In the genomic region with DNA sequence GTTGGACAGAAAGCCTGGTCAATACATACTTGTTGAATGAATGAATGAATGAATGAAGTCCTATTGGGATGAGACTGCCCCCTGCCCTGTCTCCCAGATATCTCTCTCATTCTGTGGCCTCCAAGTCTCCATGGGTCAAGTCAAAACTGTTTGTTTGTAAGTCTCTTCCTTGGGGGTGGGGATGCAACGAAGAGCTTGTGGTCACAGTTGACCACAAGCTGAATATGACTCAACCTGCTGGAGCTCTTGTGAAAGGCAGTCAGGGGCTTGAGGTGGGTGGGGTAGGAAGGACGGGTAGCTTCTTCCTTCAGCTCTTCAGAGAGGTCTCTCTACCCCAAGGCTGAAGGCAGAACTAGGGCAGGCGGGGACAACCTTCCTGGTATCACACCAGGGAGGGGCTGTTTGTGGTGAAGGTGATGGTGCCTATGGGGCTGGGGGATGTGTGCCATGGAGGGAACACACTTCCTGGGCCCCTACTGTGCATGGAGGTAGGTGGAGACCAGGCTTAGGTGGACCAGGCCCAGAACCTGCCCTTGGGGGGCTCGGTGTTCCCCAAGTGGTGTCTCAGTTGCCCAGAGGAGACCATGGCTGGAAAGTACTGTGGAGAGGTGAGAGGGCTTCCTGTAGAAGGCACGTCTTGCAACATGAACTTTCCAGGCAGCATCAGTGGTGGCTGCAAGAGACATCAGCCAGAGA, we compare ENCODE assay signal across 8 cellular contexts. TPM values are rescaled to one million over a fixed set of nuclear protein-coding genes. Genes with fewer than 3 reads are reported as not detected.
DNase-seq lines count a peak whose midpoint lies in the region; ATAC-seq and TF ChIP-seq lines count a peak whose summit lies in the region.

No MANE protein-coding gene starts in this region.

- H3K9me3 Mint-ChIP-seq in activated CD4-positive, alpha-beta T cell treated with anti-CD3 and anti-CD28 coated beads for 36 hours (ENCODE audit: low read depth) = no peaks in the 10 kb centered on the region

- H3K79me2 ChIP-seq in osteoblast (ENCODE audit: insufficient read depth, low read length) = no peaks in the 10 kb centered on the region

- peak; percentile 82 for ATAC-seq in GM19438 (IDR thresholded peaks at IDR 0.05; ENCODE audit: low read depth, unreplicated experiment)
- ATAC-seq in activated CD4-positive, alpha-beta T cell treated with anti-CD3 and anti-CD28 coated beads for 36 hours = peak; percentile 79
- no peak for ATAC-seq in GM21717 (IDR thresholded peaks at IDR 0.05; ENCODE audit: unreplicated experiment)

- no peaks in the 10 kb centered on the region for H3K36me3 Mint-ChIP-seq in activated CD4-positive, alpha-beta T cell treated with anti-CD3 and anti-CD28 coated beads for 36 hours (ENCODE audit: low read depth)

- H3K27ac Mint-ChIP-seq in activated CD4-positive, alpha-beta T cell treated with anti-CD3 and anti-CD28 coated beads for 36 hours = peak overlapping the region; percentile 88

- no peaks in the 10 kb centered on the region for H4K20me1 ChIP-seq in osteoblast (ENCODE audit: insufficient read depth, low read length)

- no peaks in the 10 kb centered on the region for H3K36me3 ChIP-seq in osteoblast (ENCODE audit: insufficient read depth, low read length)

- peaks cover 60% of the 10 kb centered on the region for H3K4me1 Mint-ChIP-seq in activated CD4-positive, alpha-beta T cell treated with anti-CD3 and anti-CD28 coated beads for 36 hours

- H3K4me3 Mint-ChIP-seq in activated CD4-positive, alpha-beta T cell treated with anti-CD3 and anti-CD28 coated beads for 36 hours = peak overlapping the region; percentile 27

- H3K27ac ChIP-seq in AG04450 (ENCODE audit: low read depth, low read length) (peak overlapping the region; percentile 31), osteoblast (ENCODE audit: low read depth, low read length) (no peak overlapping the region)

- H3K4me2 ChIP-seq in osteoblast (ENCODE audit: insufficient read depth, low read length) = peak overlapping the region; percentile 52

- H3K9me3 ChIP-seq in AG04450 (ENCODE audit: control insufficient read depth, insufficient read depth, low read length) (no peaks in the 10 kb centered on the region; the same call in 1 of the 2 replicates), osteoblast (ENCODE audit: low read depth, low read length) (no peaks in the 10 kb centered on the region)

- DNase-seq in AG04450 (ENCODE audit: low read depth, low spot score) (peak; percentile 90), epidermal melanocyte (ENCODE audit: insufficient read length, low spot score) (peak; percentile 69), osteoblast (ENCODE audit: insufficient read length, low spot score, missing footprints) (peak; percentile 97), NCI-H1417 treated with DMSO at 0.1 percent for 48 hours (lab: John Stamatoyannopoulos, UW) (no peak)
- DNase-seq in Jurkat, Clone E6-1 (ENCODE audit: low read depth, low spot score) = peak; percentile 82
- DNase-seq in activated CD4-positive, alpha-beta T cell treated with anti-CD3 and anti-CD28 coated beads for 36 hours = peak; percentile 79

- H3K4me1 ChIP-seq in osteoblast (ENCODE audit: insufficient read depth, low read length) = peaks cover 19% of the 10 kb centered on the region

- no peaks in the 10 kb centered on the region for H3K27me3 ChIP-seq in AG04450 (ENCODE audit: control insufficient read depth, insufficient read depth, low read length)
- no peaks in the 10 kb centered on the region for H3K27me3 ChIP-seq in osteoblast (ENCODE audit: insufficient read depth, low read length)

- POLR2A ChIA-PET in AG04450 (lab: Yijun Ruan, JAX) = interaction anchor here (0.5 to 1.0 kb wide), 5 partner anchors 22 to 228 kb away, joined by 3 to 5 read pairs (median 5); partner anchors contain the start of genes MARCHF2 and ZNF414
- POLR2A ChIA-PET in activated CD4-positive, alpha-beta T cell treated with anti-CD3 and anti-CD28 coated beads for 36 hours (lab: Charles Lee) = interaction anchor here (0.7 kb wide), 1 partner anchor 139 kb away, joined by 3 read pairs; no protein-coding TSS in a partner anchor

- H3K4me3 ChIP-seq in AG04450 (ENCODE audit: low read depth, low read length) (no peak overlapping the region), osteoblast (ENCODE audit: insufficient read depth, low read length) (peak overlapping the region; percentile 24)
- H3K4me3 ChIP-seq in Jurkat, Clone E6-1 (ENCODE audit: low read length) = peak overlapping the region; percentile 7

- no peak overlapping the region for H2AFZ ChIP-seq in osteoblast (ENCODE audit: low read length)

- H3K27me3 Mint-ChIP-seq in activated CD4-positive, alpha-beta T cell treated with anti-CD3 and anti-CD28 coated beads for 36 hours = no peaks in the 10 kb centered on the region

- CTCF ChIA-PET in AG04450 (lab: Charles Lee) = interaction anchor here (0.6 to 1.6 kb wide), 3 partner anchors 11 to 1927 kb away, joined by 3 to 38 read pairs (median 5); no protein-coding TSS in a partner anchor
- CTCF ChIA-PET in activated CD4-positive, alpha-beta T cell treated with anti-CD3 and anti-CD28 coated beads for 36 hours (lab: Charles Lee) = interaction anchor here (0.7 to 3.3 kb wide), 5 partner anchors 9 to 599 kb away, joined by 3 to 34 read pairs (median 4); partner anchors contain the start of gene MYO1F

- no peak for TF ChIP-seq CTCF in AG04450 (IDR thresholded peaks at IDR 0.05; ENCODE audit: low read depth, low read length)
- TF ChIP-seq CTCF in osteoblast (IDR thresholded peaks at IDR 0.05; ENCODE audit: extremely low read depth, low read depth, low read length) = no peak

- intact Hi-C loops in activated CD4-positive, alpha-beta T cell treated with anti-CD3 and anti-CD28 coated beads for 36 hours (cut with DNase I, micrococcal nuclease) = loop anchor here in 1 of 2 experiments (1.0 kb wide), 1 partner anchor 54 kb away; no protein-coding TSS in a partner anchor

RNA-seq across cellular contexts. Expression of gene MYO1F, which starts 8.0 kb away (rescaled TPM):
- 0.10 and 0.15 TPM in 2 replicates for polyA plus RNA-seq in AG04450 (2011; rRNA removed)
- polyA minus RNA-seq in AG04450 (2011; rRNA and poly(A)+ RNA removed) = 0.30 and 0.83 TPM in 2 replicates
- 3.1 TPM for polyA plus RNA-seq in Jurkat, Clone E6-1 (2012; ENCODE audit: insufficient read depth, insufficient read length)
- 10 to 100 TPM; 13.7 to 18.3 TPM for total RNA-seq in activated CD4-positive, alpha-beta T cell treated with anti-CD3 and anti-CD28 coated beads for 36 hours
- total RNA-seq in osteoblast = under 0.01 and 0.72 TPM in 2 replicates

RNA-seq across cellular contexts. Expression of gene ADAMTS10, which starts 41.3 kb away (rescaled TPM):
- 6.4 and 8.4 TPM in 2 replicates for polyA plus RNA-seq in AG04450 (2011; rRNA removed)
- polyA minus RNA-seq in AG04450 (2011; rRNA and poly(A)+ RNA removed) = 7.8 and 9.5 TPM in 2 replicates
- polyA plus RNA-seq in Jurkat, Clone E6-1 (2012; ENCODE audit: insufficient read depth, insufficient read length) = 24.6 TPM
- total RNA-seq in activated CD4-positive, alpha-beta T cell treated with anti-CD3 and anti-CD28 coated beads for 36 hours = 1 to 10 TPM; 4.5 to 5.0 TPM
- 49.6 and 56.3 TPM in 2 replicates for total RNA-seq in osteoblast

RNA-seq across cellular contexts. Expression of gene ZNF414, which starts 55.2 kb away (rescaled TPM):
- polyA plus RNA-seq in AG04450 (2011; rRNA removed) = 2.0 and 3.6 TPM in 2 replicates
- 1.6 and 2.9 TPM in 2 replicates for polyA minus RNA-seq in AG04450 (2011; rRNA and poly(A)+ RNA removed)
- 34.3 TPM for polyA plus RNA-seq in Jurkat, Clone E6-1 (2012; ENCODE audit: insufficient read depth, insufficient read length)
- 10 to 100 TPM; 21.0 to 23.7 TPM for total RNA-seq in activated CD4-positive, alpha-beta T cell treated with anti-CD3 and anti-CD28 coated beads for 36 hours
- total RNA-seq in osteoblast = 2.9 and 6.9 TPM in 2 replicates
